ENCODE assay signal across 7 cellular contexts in the genomic region with DNA sequence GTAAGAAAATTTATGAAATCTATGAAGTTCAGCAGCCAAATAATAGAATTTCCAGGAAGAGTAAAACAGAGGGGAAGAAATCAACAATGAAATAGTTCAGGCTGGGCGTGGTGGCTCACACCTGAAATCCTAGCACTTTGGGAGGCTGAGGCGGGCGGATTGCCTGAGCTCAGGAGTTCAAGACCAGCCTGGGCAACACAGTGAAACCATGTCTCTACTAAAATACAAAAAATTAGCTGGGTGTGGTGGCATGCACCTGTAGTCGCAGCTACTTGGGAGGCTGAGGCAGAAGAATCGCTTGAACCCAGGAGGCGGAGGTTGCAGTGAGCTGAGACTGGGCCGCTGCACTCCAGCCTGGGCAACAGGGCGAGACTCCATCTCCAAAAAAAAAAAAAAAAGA.
DNase-seq lines count a peak whose midpoint lies in the region; ATAC-seq, FAIRE-seq and TF ChIP-seq lines count a peak whose summit lies in the region.
"Not testable (repeated sequence)": the region's sequence is repeated elsewhere in the genome, so short reads cannot be mapped to it uniquely, and the experiment has no call there.

No MANE protein-coding gene starts in this region.

- peak overlapping the region; percentile 58 for H3K4me2 ChIP-seq in OCI-LY1 (ENCODE audit: low read length)
- peak overlapping the region in 1 of 2 experiments; percentile 14; a peak in 1 of 4 replicates for H3K4me2 ChIP-seq in H1 (ENCODE audit: insufficient read depth in 1 of 2, low read depth in 2 of 2, low read length in 2 of 2)

- peak overlapping the region; percentile 48 for H3K4me3 ChIP-seq in OCI-LY1 (ENCODE audit: low read depth, low read length, poor library complexity, severe bottlenecking)
- H3K4me3 ChIP-seq in H1 (ENCODE audit: extremely low read depth in 1 of 4, insufficient read depth in 2 of 4, low read depth in 3 of 4, low read length in 4 of 4), result 0 out of 8 replicates have a peak overlapping the region, but pooled peaks of 1 of the 4 experiments have one; percentile 32
- peak overlapping the region in 1 of 8 donors; percentile 45 for H3K4me3 ChIP-seq in spleen

- not testable (repeated sequence) for H2BK5ac ChIP-seq in H1 (ENCODE audit: low read depth, low read length)

- intact Hi-C loops in activated CD4-positive, alpha-beta memory T cell treated with anti-CD3 and anti-CD28 coated beads for 36 hours (cut with micrococcal nuclease), result loop anchor here (2.0 to 5.0 kb wide), 5 partner anchors 35 to 215 kb away; a partner anchor contains a TSS
- intact Hi-C loops in spleen (cut with DNase I; ENCODE audit: low total_unique reads), result not testable (repeated sequence)

- DNase-seq in activated CD4-positive, alpha-beta memory T cell treated with anti-CD3 and anti-CD28 coated beads for 36 hours; activated naive CD4-positive, alpha-beta T cell treated with anti-CD3 and anti-CD28 coated beads, Interleukin-2, amount 10 ng/mL, durations not matched to agents 7 days and 5 days; H1 (ENCODE audit: low read depth in 1 of 2, low spot score in 2 of 2); memory B cell (ENCODE audit: low spot score in 2 of 2); spleen: not testable (repeated sequence)

- H3K27me3 ChIP-seq in OCI-LY1 (ENCODE audit: insufficient read depth, low read length); H1 (replicated peaks in 1 of 4; ENCODE audit: control insufficient read depth in 3 of 4, extremely low read depth in 1 of 4, insufficient read depth in 3 of 4, low read length in 3 of 4); spleen (replicated peaks in 1 of 7): not testable (repeated sequence)

- H2AFZ ChIP-seq in OCI-LY1 (ENCODE audit: low read length); H1 (ENCODE audit: low read length): not testable (repeated sequence)

- H3K23me2 ChIP-seq in H1 (ENCODE audit: low read depth, low read length), result not testable (repeated sequence)

- H4K8ac ChIP-seq in H1 (ENCODE audit: extremely low read depth, insufficient read depth, low read length), result not testable (repeated sequence)

- 0 out of 2 replicates have a peak overlapping the region, but pooled peaks have one; percentile 26 for H3K18ac ChIP-seq in H1 (ENCODE audit: extremely low read depth, low read length)

- H3K4me3 Mint-ChIP-seq in activated CD4-positive, alpha-beta memory T cell treated with anti-CD3 and anti-CD28 coated beads for 36 hours, result peak overlapping the region; percentile 52
- peak overlapping the region; percentile 32 for H3K4me3 Mint-ChIP-seq in activated naive CD4-positive, alpha-beta T cell treated with anti-CD3 and anti-CD28 coated beads, Interleukin-2, amount 10 ng/mL, durations not matched to agents 7 days and 5 days
- H3K4me3 Mint-ChIP-seq in memory B cell, result peak overlapping the region; percentile 67

- not testable (repeated sequence) for TF ChIP-seq RAD21 in H1 (IDR thresholded peaks at IDR 0.05 in 1 of 2, conservative IDR thresholded peaks at IDR 0.05 in 1 of 2; ENCODE audit: low read depth in 2 of 2, low read length in 2 of 2)

- POLR2A ChIA-PET in activated CD4-positive, alpha-beta memory T cell treated with anti-CD3 and anti-CD28 coated beads for 36 hours (lab: Charles Lee), result interaction anchor here (1.2 to 2.0 kb wide), 3 partner anchors 88 to 168 kb away, joined by 5 to 8 read pairs (median 5); a partner anchor contains a TSS
- POLR2A ChIA-PET in H1 (lab: Charles Lee; ENCODE audit: partially characterized antibody), result interaction anchor here (0.9 kb wide), 1 partner anchor 178 kb away, joined by 3 read pairs; no protein-coding TSS in a partner anchor

- H4K91ac ChIP-seq in H1 (replicated peaks; ENCODE audit: insufficient read length, low read length), result not testable (repeated sequence)

- not testable (repeated sequence) for H2BK15ac ChIP-seq in H1 (ENCODE audit: low read length)

- H3K79me1 ChIP-seq in H1 (ENCODE audit: low read depth, low read length), result not testable (repeated sequence)

- peak overlapping the region; percentile 100 for H3K27ac ChIP-seq in OCI-LY1 (ENCODE audit: low read depth, low read length, poor library complexity, severe bottlenecking)
- not testable (repeated sequence) for H3K27ac ChIP-seq in H1 (ENCODE audit: low read depth, low read length)
- peak overlapping the region; percentile 85 to 98 (median 96) for H3K27ac ChIP-seq in spleen

- not testable (repeated sequence) for H2BK20ac ChIP-seq in H1 (ENCODE audit: low read length)

- TF ChIP-seq CTCF in OCI-LY1 (IDR thresholded peaks at IDR 0.05; ENCODE audit: low read length); H1 (IDR thresholded peaks at IDR 0.05; ENCODE audit: control extremely low read depth in 1 of 3, insufficient read depth in 1 of 3, low read depth in 1 of 3, low read length in 3 of 3); spleen (IDR thresholded peaks at IDR 0.05 in 8 of 11, conservative IDR thresholded peaks at IDR 0.05 in 3 of 11): not testable (repeated sequence)

- TF ChIP-seq EP300 in H1 (IDR thresholded peaks at IDR 0.05; ENCODE audit: borderline replicate concordance in 1 of 2, low read depth in 2 of 2, low read length in 2 of 2), result not testable (repeated sequence)

- not testable (repeated sequence) for H2BK12ac ChIP-seq in H1 (ENCODE audit: low read depth, low read length)

- peaks cover 51% of the 10 kb centered on the region for H3K36me3 Mint-ChIP-seq in activated CD4-positive, alpha-beta memory T cell treated with anti-CD3 and anti-CD28 coated beads for 36 hours
- H3K36me3 Mint-ChIP-seq in activated naive CD4-positive, alpha-beta T cell treated with anti-CD3 and anti-CD28 coated beads, Interleukin-2, amount 10 ng/mL, durations not matched to agents 7 days and 5 days, result peaks cover 68% of the 10 kb centered on the region
- peaks cover 26% of the 10 kb centered on the region for H3K36me3 Mint-ChIP-seq in memory B cell

- not testable (repeated sequence) for H2AK5ac ChIP-seq in H1 (ENCODE audit: low read depth, low read length)

- H3K9me3 ChIP-seq in OCI-LY1 (ENCODE audit: low read length); H1 (ENCODE audit: insufficient read depth in 2 of 2, low read depth in 1 of 2, low read length in 1 of 2): not testable (repeated sequence)
- peaks cover 0 to 93% (median 52%) of the 10 kb centered on the region in 8 donors for H3K9me3 ChIP-seq in spleen

- WGBS in H1 (ENCODE audit: extremely low coverage in 1 of 2, insufficient coverage in 1 of 2, insufficient read length in 1 of 2, insufficient replicate concordance in 2 of 2, low coverage in 1 of 2, low lambda C conversion rate in 2 of 2, missing lambda C conversion rate in 1 of 2), 2 experiments, result 86% methylated on average over 7 of the region's 8 CpGs; no CpG with 5 or more reads in 1 of the 2 experiments
- WGBS in spleen, 5 donors, result 54 to 75% (median 63%) methylated on average over 8 of the region's 8 CpGs

- not testable (repeated sequence) for H3K14ac ChIP-seq in H1 (ENCODE audit: insufficient read length)

- peak; percentile 4 for ATAC-seq in GM18502 (IDR thresholded peaks at IDR 0.05; ENCODE audit: poor library complexity, unreplicated experiment)
- peak; percentile 1 for ATAC-seq in memory B cell (ENCODE audit: low read depth)

- not testable (repeated sequence) for H3K27me3 Mint-ChIP-seq in activated CD4-positive, alpha-beta memory T cell treated with anti-CD3 and anti-CD28 coated beads for 36 hours; activated naive CD4-positive, alpha-beta T cell treated with anti-CD3 and anti-CD28 coated beads, Interleukin-2, amount 10 ng/mL, durations not matched to agents 7 days and 5 days; memory B cell

- H4K20me1 ChIP-seq in OCI-LY1 (ENCODE audit: insufficient read depth, low read length); H1 (replicated peaks in 1 of 2; ENCODE audit: control insufficient read depth in 1 of 2, insufficient read depth in 2 of 2, low read length in 2 of 2): not testable (repeated sequence)

- H3K9me3 Mint-ChIP-seq in activated CD4-positive, alpha-beta memory T cell treated with anti-CD3 and anti-CD28 coated beads for 36 hours, result peaks cover 57% of the 10 kb centered on the region
- peaks cover 60% of the 10 kb centered on the region for H3K9me3 Mint-ChIP-seq in activated naive CD4-positive, alpha-beta T cell treated with anti-CD3 and anti-CD28 coated beads, Interleukin-2, amount 10 ng/mL, durations not matched to agents 7 days and 5 days
- H3K9me3 Mint-ChIP-seq in memory B cell, result peaks cover 18% of the 10 kb centered on the region

- H3K36me3 ChIP-seq in OCI-LY1 (ENCODE audit: insufficient read depth, low read length); H1 (ENCODE audit: control insufficient read depth in 2 of 4, insufficient read depth in 4 of 4, low read length in 3 of 4); spleen: not testable (repeated sequence)

- not testable (repeated sequence) for TF ChIP-seq POLR2A in H1 (IDR thresholded peaks at IDR 0.05; ENCODE audit: control extremely low read depth in 1 of 2, low read depth in 2 of 2, low read length in 2 of 2); spleen (IDR thresholded peaks at IDR 0.05)

- CTCF ChIA-PET in activated CD4-positive, alpha-beta memory T cell treated with anti-CD3 and anti-CD28 coated beads for 36 hours (lab: Charles Lee); activated naive CD4-positive, alpha-beta T cell treated with anti-CD3 and anti-CD28 coated beads, Interleukin-2, amount 10 ng/mL, durations not matched to agents 7 days and 5 days (lab: Charles Lee); H1 (lab: Charles Lee; ENCODE audit: partially characterized antibody): not testable (repeated sequence)

- H2BK120ac ChIP-seq in H1 (replicated peaks; ENCODE audit: low read depth, low read length), result not testable (repeated sequence)

- not testable (repeated sequence) for H3K56ac ChIP-seq in H1 (replicated peaks; ENCODE audit: insufficient read length, low read depth, low read length)

- H3K4ac ChIP-seq in H1 (replicated peaks; ENCODE audit: insufficient read length, low read depth, low read length), result not testable (repeated sequence)

- peak overlapping the region; percentile 63 for H3K9ac ChIP-seq in OCI-LY1 (ENCODE audit: low read length)
- H3K9ac ChIP-seq in H1 (replicated peaks in 1 of 4; ENCODE audit: extremely low read depth in 1 of 4, low read depth in 3 of 4, low read length in 3 of 4), result not testable (repeated sequence)

- FAIRE-seq in H1 (lab: Jason Lieb, UNC), result not testable (repeated sequence)

- not testable (repeated sequence) for H3K79me2 ChIP-seq in OCI-LY1 (ENCODE audit: insufficient read depth, low read length); H1 (ENCODE audit: control insufficient read depth in 1 of 2, insufficient read depth in 2 of 2, low read length in 2 of 2)

- H3F3A ChIP-seq in OCI-LY1 (ENCODE audit: insufficient read depth, low read length), result not testable (repeated sequence)

- H3K23ac ChIP-seq in H1 (ENCODE audit: insufficient read length), result not testable (repeated sequence)

- peak overlapping the region; percentile 95 for H3K27ac Mint-ChIP-seq in activated CD4-positive, alpha-beta memory T cell treated with anti-CD3 and anti-CD28 coated beads for 36 hours
- peak overlapping the region; percentile 97 for H3K27ac Mint-ChIP-seq in activated naive CD4-positive, alpha-beta T cell treated with anti-CD3 and anti-CD28 coated beads, Interleukin-2, amount 10 ng/mL, durations not matched to agents 7 days and 5 days
- peak overlapping the region; percentile 94 for H3K27ac Mint-ChIP-seq in memory B cell

- H4K5ac ChIP-seq in H1 (ENCODE audit: insufficient read length, low read depth, low read length), result not testable (repeated sequence)

- not testable (repeated sequence) for H3K9me2 ChIP-seq in OCI-LY1 (ENCODE audit: low read depth, low read length)

- peaks cover 40% of the 10 kb centered on the region for H3K4me1 ChIP-seq in OCI-LY1 (ENCODE audit: insufficient read depth, low read length, severe bottlenecking)
- not testable (repeated sequence) for H3K4me1 ChIP-seq in H1 (replicated peaks in 1 of 4; ENCODE audit: control insufficient read depth in 3 of 4, insufficient read depth in 4 of 4, low read length in 3 of 4)
- H3K4me1 ChIP-seq in spleen, result peaks cover 13 to 66% (median 38%) of the 10 kb centered on the region in 6 donors

- H3K4me1 Mint-ChIP-seq in activated CD4-positive, alpha-beta memory T cell treated with anti-CD3 and anti-CD28 coated beads for 36 hours (ENCODE audit: low read depth), result peaks cover 52% of the 10 kb centered on the region
- peaks cover 64% of the 10 kb centered on the region for H3K4me1 Mint-ChIP-seq in activated naive CD4-positive, alpha-beta T cell treated with anti-CD3 and anti-CD28 coated beads, Interleukin-2, amount 10 ng/mL, durations not matched to agents 7 days and 5 days
- H3K4me1 Mint-ChIP-seq in memory B cell, result peaks cover 24% of the 10 kb centered on the region
